Comparison of ENCODE assay signal across 26 cellular contexts in genomic region chr4:5446595-5446994, GRCh38.
"Had no signal": no experiment of that assay in that cellular context is flagged by ENCODE, and none has a peak within 500 bp of the region (broad histone marks: within the 10 kb centered on the region; RNA-seq: fewer than 3 reads in every experiment).

No MANE protein-coding gene starts in this region.

- H3K9me3 ChIP-seq: MG63, Peyer's patch, SJSA1 had no signal

- H3K9me3 Mint-ChIP-seq: activated CD8-positive, alpha-beta T cell treated with anti-CD3 and anti-CD28 coated beads for 36 hours; activated naive CD4-positive, alpha-beta T cell treated with anti-CD3 and anti-CD28 coated beads, Interleukin-2, amount 50 U/mL, for 72 hours; activated naive CD8-positive, alpha-beta T cell treated with anti-CD3 and anti-CD28 coated beads, Interleukin-2, amount 50 U/mL, for 24 hours; activated T-cell treated with anti-CD3 and anti-CD28 coated beads, Interleukin-2, amount 50 U/mL, for 24 hours; T-helper 1 cell treated with Interleukin-12 subunit alpha and Interleukin-12 subunit beta and Interleukin-4 antibody, amounts not matched to agents 30 μg/mL and 1 μg/mL, for 36 hours had no signal

- ATAC-seq: activated CD4-positive, CD25-positive, alpha-beta regulatory T cell treated with anti-CD3 and anti-CD28 coated beads, Interleukin-2, amount 50 U/mL, for 24 hours; activated CD8-positive, alpha-beta T cell treated with anti-CD3 and anti-CD28 coated beads for 36 hours; activated naive CD4-positive, alpha-beta T cell treated with anti-CD3 and anti-CD28 coated beads, Interleukin-2, amount 50 U/mL, for 72 hours; activated naive CD8-positive, alpha-beta T cell treated with anti-CD3 and anti-CD28 coated beads, Interleukin-2, amount 50 U/mL, for 24 hours; SK-N-SH treated with all-trans-retinoic acid at 6 μM for 48 hours had no signal

- H3K4me1 Mint-ChIP-seq: activated naive CD8-positive, alpha-beta T cell treated with anti-CD3 and anti-CD28 coated beads, Interleukin-2, amount 50 U/mL, for 24 hours had no signal

- H3K27ac ChIP-seq: brain microvascular endothelial cell, cardiac muscle cell, Peyer's patch, RWPE1, SJSA1 had no signal

- H3K4me3 Mint-ChIP-seq: activated CD8-positive, alpha-beta T cell treated with anti-CD3 and anti-CD28 coated beads for 36 hours; activated naive CD8-positive, alpha-beta T cell treated with anti-CD3 and anti-CD28 coated beads, Interleukin-2, amount 50 U/mL, for 24 hours; activated T-cell treated with anti-CD3 and anti-CD28 coated beads, Interleukin-2, amount 50 U/mL, for 24 hours; T-helper 1 cell treated with Interleukin-12 subunit alpha and Interleukin-12 subunit beta and Interleukin-4 antibody, amounts not matched to agents 30 μg/mL and 1 μg/mL, for 36 hours had no signal

- DNase-seq: activated CD4-positive, alpha-beta T cell treated with anti-CD3 and anti-CD28 coated beads for 4 hours; activated CD8-positive, alpha-beta T cell treated with anti-CD3 and anti-CD28 coated beads for 36 hours; activated effector memory CD4-positive, alpha-beta T cell treated with anti-CD3 and anti-CD28 coated beads, Interleukin-2, amount 50 U/mL, for 16 hours; activated naive CD4-positive, alpha-beta T cell treated with Interleukin-2 at 50 U/mL for 16 hours; activated naive CD8-positive, alpha-beta T cell treated with anti-CD3 and anti-CD28 coated beads, Interleukin-2, amount 50 U/mL, for 24 hours; activated T-cell treated with anti-CD3 and anti-CD28 coated beads, Interleukin-2, amount 50 U/mL, for 24 hours; brain microvascular endothelial cell; MG63; NCI-H1105; NCI-H1436; NCI-H187; NCI-H2081; NCI-H510A treated with DMSO at 0.1 percent for 48 hours; NCI-H69; NK-92 treated with Interleukin-12 subunit alpha and Interleukin-12 subunit beta, amount 100 ng/mL, for 24 hours; OCI-M1; Peyer's patch; SHP77; SW 1271 had no signal

- H3K27me3 ChIP-seq: brain microvascular endothelial cell, cardiac muscle cell, MG63, Peyer's patch, SJSA1 had no signal

- H3K4me1 ChIP-seq: Peyer's patch, SJSA1 had no signal

- H3K27me3 Mint-ChIP-seq: activated CD8-positive, alpha-beta T cell treated with anti-CD3 and anti-CD28 coated beads for 36 hours; activated naive CD8-positive, alpha-beta T cell treated with anti-CD3 and anti-CD28 coated beads, Interleukin-2, amount 50 U/mL, for 24 hours; activated T-cell treated with anti-CD3 and anti-CD28 coated beads, Interleukin-2, amount 50 U/mL, for 24 hours had no signal

- H3K36me3 Mint-ChIP-seq: activated naive CD4-positive, alpha-beta T cell treated with anti-CD3 and anti-CD28 coated beads, Interleukin-2, amount 50 U/mL, for 72 hours had no signal

- H3K27ac Mint-ChIP-seq: activated CD8-positive, alpha-beta T cell treated with anti-CD3 and anti-CD28 coated beads for 36 hours; activated naive CD8-positive, alpha-beta T cell treated with anti-CD3 and anti-CD28 coated beads, Interleukin-2, amount 50 U/mL, for 24 hours; activated T-cell treated with anti-CD3 and anti-CD28 coated beads, Interleukin-2, amount 50 U/mL, for 24 hours; T-helper 1 cell treated with Interleukin-12 subunit alpha and Interleukin-12 subunit beta and Interleukin-4 antibody, amounts not matched to agents 30 μg/mL and 1 μg/mL, for 36 hours had no signal

- H3K36me3 ChIP-seq: brain microvascular endothelial cell, cardiac muscle cell, MG63, Peyer's patch, SJSA1 had no signal

- H3K4me3 ChIP-seq: cardiac muscle cell, MG63, Peyer's patch, SJSA1 had no signal
